In the genomic region with DNA sequence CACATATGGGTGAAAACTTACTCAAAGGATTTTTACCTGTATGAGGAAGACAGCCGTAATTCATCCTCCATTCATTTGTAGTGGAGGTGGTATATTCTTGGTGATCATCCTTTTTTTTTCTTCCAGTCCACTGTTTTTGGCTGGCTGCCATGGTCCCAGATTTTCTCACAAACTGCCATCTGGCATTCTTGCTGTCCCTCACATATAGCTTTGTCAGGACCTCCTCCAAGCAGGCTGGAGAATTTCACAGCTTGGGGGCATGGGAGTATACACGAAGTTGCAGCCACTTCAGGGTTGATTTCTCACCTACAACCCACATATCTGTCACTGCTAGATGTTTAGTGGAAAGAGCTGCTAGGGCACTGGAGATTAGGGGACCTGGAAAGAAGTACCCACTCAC, we compare ENCODE assay signal across 17 cellular contexts.
"Had no signal": no experiment of that assay in that cellular context is flagged by ENCODE, and none has a peak within 500 bp of the region (broad histone marks: within the 10 kb centered on the region; RNA-seq: fewer than 3 reads in every experiment).

No MANE protein-coding gene starts in this region.

- H3K27me3 Mint-ChIP-seq: activated CD4-positive, alpha-beta T cell treated with anti-CD3 and anti-CD28 coated beads, Interleukin-2, amount 10 ng/mL, durations not matched to agents 24 days and 14 days; activated CD8-positive, alpha-beta T cell treated with anti-CD3 and anti-CD28 coated beads for 36 hours; activated naive CD8-positive, alpha-beta T cell treated with anti-CD3 and anti-CD28 coated beads, Interleukin-2, amount 50 U/mL, for 24 hours; naive thymus-derived CD4-positive, alpha-beta T cell; stimulated activated memory B cell treated with anti-CD40 and anti-IgM and Interleukin-4, amounts not matched to agents 10 μg/mL and 1 μg/mL and 100 μg/mL, for 72 hours had no signal

- H3K4me3 Mint-ChIP-seq: activated CD4-positive, alpha-beta T cell treated with anti-CD3 and anti-CD28 coated beads, Interleukin-2, amount 10 ng/mL, durations not matched to agents 24 days and 14 days; activated CD8-positive, alpha-beta T cell treated with anti-CD3 and anti-CD28 coated beads for 36 hours; activated naive CD4-positive, alpha-beta T cell treated with anti-CD3 and anti-CD28 coated beads for 36 hours; activated naive CD8-positive, alpha-beta T cell treated with anti-CD3 and anti-CD28 coated beads, Interleukin-2, amount 50 U/mL, for 24 hours; naive thymus-derived CD4-positive, alpha-beta T cell; neural progenitor cell; stimulated activated memory B cell treated with anti-CD40 and anti-IgM and Interleukin-4, amounts not matched to agents 10 μg/mL and 1 μg/mL and 100 μg/mL, for 72 hours had no signal

- H3K36me3 Mint-ChIP-seq: naive thymus-derived CD4-positive, alpha-beta T cell; neural progenitor cell; stimulated activated memory B cell treated with anti-CD40 and anti-IgM and Interleukin-4, amounts not matched to agents 10 μg/mL and 1 μg/mL and 100 μg/mL, for 72 hours had no signal

- H3K4me1 Mint-ChIP-seq: activated CD4-positive, alpha-beta T cell treated with anti-CD3 and anti-CD28 coated beads, Interleukin-2, amount 10 ng/mL, durations not matched to agents 24 days and 14 days; activated naive CD8-positive, alpha-beta T cell treated with anti-CD3 and anti-CD28 coated beads, Interleukin-2, amount 50 U/mL, for 24 hours; naive thymus-derived CD4-positive, alpha-beta T cell; stimulated activated memory B cell treated with anti-CD40 and anti-IgM and Interleukin-4, amounts not matched to agents 10 μg/mL and 1 μg/mL and 100 μg/mL, for 72 hours had no signal

- ATAC-seq: activated CD8-positive, alpha-beta T cell treated with anti-CD3 and anti-CD28 coated beads for 36 hours; activated naive CD8-positive, alpha-beta T cell treated with anti-CD3 and anti-CD28 coated beads, Interleukin-2, amount 50 U/mL, for 24 hours; esophagus mucosa; gastrocnemius medialis; naive thymus-derived CD4-positive, alpha-beta T cell; sciatic nerve; stimulated activated memory B cell treated with anti-CD40 and anti-IgM and Interleukin-4, amounts not matched to agents 10 μg/mL and 1 μg/mL and 100 μg/mL, for 72 hours had no signal

- H3K27ac Mint-ChIP-seq: activated CD4-positive, alpha-beta T cell treated with anti-CD3 and anti-CD28 coated beads, Interleukin-2, amount 10 ng/mL, durations not matched to agents 24 days and 14 days; activated CD8-positive, alpha-beta T cell treated with anti-CD3 and anti-CD28 coated beads for 36 hours; activated naive CD4-positive, alpha-beta T cell treated with anti-CD3 and anti-CD28 coated beads for 36 hours; activated naive CD8-positive, alpha-beta T cell treated with anti-CD3 and anti-CD28 coated beads, Interleukin-2, amount 50 U/mL, for 24 hours; naive thymus-derived CD4-positive, alpha-beta T cell; neural progenitor cell; stimulated activated memory B cell treated with anti-CD40 and anti-IgM and Interleukin-4, amounts not matched to agents 10 μg/mL and 1 μg/mL and 100 μg/mL, for 72 hours had no signal

- H3K9me3 Mint-ChIP-seq: activated CD4-positive, alpha-beta T cell treated with anti-CD3 and anti-CD28 coated beads, Interleukin-2, amount 10 ng/mL, durations not matched to agents 24 days and 14 days had no signal

- DNase-seq: activated CD4-positive, alpha-beta T cell treated with anti-CD3 and anti-CD28 coated beads, Interleukin-2, amount 10 ng/mL, durations not matched to agents 24 days and 14 days; activated CD8-positive, alpha-beta T cell treated with anti-CD3 and anti-CD28 coated beads for 36 hours; activated naive CD4-positive, alpha-beta T cell treated with anti-CD3 and anti-CD28 coated beads for 36 hours; activated naive CD8-positive, alpha-beta T cell treated with anti-CD3 and anti-CD28 coated beads, Interleukin-2, amount 50 U/mL, for 24 hours; activated T-cell treated with anti-CD3 and anti-CD28 coated beads, Interleukin-2, amount 50 U/mL, for 1 hour; brain microvascular endothelial cell; central memory CD4-positive, alpha-beta T cell; gastrocnemius medialis; mesenchymal stem cell; naive thymus-derived CD4-positive, alpha-beta T cell; stimulated activated CD4-positive, alpha-beta T cell treated with anti-CD3 and anti-CD28 coated beads, Interleukin-4, amount 100 ng/mL, for 4 hours; T1000; thyroid gland had no signal
